8 cellular contexts compared by ENCODE assay signal in the genomic region with DNA sequence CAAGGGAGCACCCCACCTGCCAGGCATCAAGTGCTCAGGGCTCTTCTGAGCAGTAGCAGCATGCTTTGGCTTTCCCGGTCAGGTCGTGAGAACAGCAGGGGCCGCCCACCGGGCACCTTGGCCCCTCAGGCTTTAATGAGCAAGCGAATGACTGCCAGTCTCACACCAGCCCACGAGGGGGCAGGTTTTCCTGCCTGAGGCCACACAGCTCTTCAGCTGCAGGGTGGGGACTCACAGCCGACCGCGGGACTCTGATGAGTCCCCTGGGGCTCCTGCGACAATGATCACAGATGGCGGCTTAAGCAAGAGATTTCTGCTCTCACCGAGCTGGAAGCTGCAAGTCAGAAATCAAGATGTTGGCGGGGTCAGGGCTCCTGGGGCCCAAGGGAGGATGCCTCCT. TPM values are rescaled to one million over a fixed set of nuclear protein-coding genes. Genes with fewer than 3 reads are reported as not detected.
A peak's percentile ranks its signal among the peaks of the same experiment; 100 is the strongest.
DNase-seq lines count a peak whose midpoint lies in the region; ATAC-seq, FAIRE-seq and TF ChIP-seq lines count a peak whose summit lies in the region.

No MANE protein-coding gene starts in this region.

- H3K4me2 ChIP-seq in endothelial cell of umbilical vein (ENCODE audit: insufficient read depth, low read length) = no peak overlapping the region

- peak; percentile 31 for FAIRE-seq in endothelial cell of umbilical vein (lab: Jason Lieb, UNC)

- BruUV-seq in endothelial cell of umbilical vein (replicated peaks; lab: Mats Ljungman, UMichigan) = no TSS peak

- no peaks in the 10 kb centered on the region for H3K79me2 ChIP-seq in endothelial cell of umbilical vein (ENCODE audit: control insufficient read depth, insufficient read depth, low read length)

- H4K20me1 ChIP-seq in endothelial cell of umbilical vein (replicated peaks; ENCODE audit: control insufficient read depth, extremely low read depth, insufficient read depth, low read length) = no peaks in the 10 kb centered on the region

- H3K4me1 ChIP-seq in endothelial cell of umbilical vein (ENCODE audit: control insufficient read depth, extremely low read depth, insufficient read depth, low read length) = no peaks in the 10 kb centered on the region

- H3K36me3 Mint-ChIP-seq in stimulated activated effector memory CD8-positive, alpha-beta T cell treated with anti-CD3 and anti-CD28 coated beads, Interleukin-12 subunit alpha, Interleukin-12 subunit beta, amount 100 ng/mL, for 72 hours = no peaks in the 10 kb centered on the region

- TF ChIP-seq CTCF in AG04450 (IDR thresholded peaks at IDR 0.05; ENCODE audit: low read depth, low read length) (peak; percentile 60), GM12873 (IDR thresholded peaks at IDR 0.05; ENCODE audit: insufficient read depth, low read depth, low read length, missing control alignments) (peak; percentile 65), endothelial cell of umbilical vein (IDR thresholded peaks at IDR 0.05; ENCODE audit: extremely low read depth in 1 of 2, insufficient read depth in 1 of 2, low read depth in 1 of 2, low read length in 2 of 2) (peak; percentile 49 to 64)

- peaks cover 6% of the 10 kb centered on the region for H3K4me1 Mint-ChIP-seq in stimulated activated effector memory CD8-positive, alpha-beta T cell treated with anti-CD3 and anti-CD28 coated beads, Interleukin-12 subunit alpha, Interleukin-12 subunit beta, amount 100 ng/mL, for 72 hours

- CTCF ChIA-PET in AG04450 (lab: Charles Lee) (interaction anchor here (0.7 to 1.4 kb wide), 5 partner anchors 15 to 197 kb away, joined by 3 to 4 read pairs (median 3); no protein-coding TSS in a partner anchor), endothelial cell of umbilical vein (lab: Charles Lee) (interaction anchor here (0.9 to 3.8 kb wide), 9 partner anchors 9 to 478 kb away, joined by 3 to 20 read pairs (median 4); no protein-coding TSS in a partner anchor)

- TF ChIP-seq POLR2A in endothelial cell of umbilical vein (IDR thresholded peaks at IDR 0.05; ENCODE audit: low read depth, low read length) = no peak

- H3K9me3 Mint-ChIP-seq in stimulated activated effector memory CD8-positive, alpha-beta T cell treated with anti-CD3 and anti-CD28 coated beads, Interleukin-12 subunit alpha, Interleukin-12 subunit beta, amount 100 ng/mL, for 72 hours = no peaks in the 10 kb centered on the region

- H3K9me3 ChIP-seq in AG04450 (ENCODE audit: control insufficient read depth, insufficient read depth, low read length) = no peaks in the 10 kb centered on the region
- H3K9me3 ChIP-seq in endothelial cell of umbilical vein (replicated peaks; ENCODE audit: control insufficient read depth, insufficient read depth, low read length) = no peaks in the 10 kb centered on the region

- H2AFZ ChIP-seq in endothelial cell of umbilical vein (ENCODE audit: low read depth, low read length) = no peak overlapping the region

- no peak overlapping the region for H3K27ac Mint-ChIP-seq in stimulated activated effector memory CD8-positive, alpha-beta T cell treated with anti-CD3 and anti-CD28 coated beads, Interleukin-12 subunit alpha, Interleukin-12 subunit beta, amount 100 ng/mL, for 72 hours

- H3K9me1 ChIP-seq in endothelial cell of umbilical vein (replicated peaks; ENCODE audit: control insufficient read depth, extremely low read depth, insufficient read depth, low read length) = no peaks in the 10 kb centered on the region

- DNase-seq in AG04450 (ENCODE audit: low read depth, low spot score) = no peak
- peak; percentile 35 for DNase-seq in NCI-H526 treated with DMSO at 0.1 percent for 48 hours (lab: John Stamatoyannopoulos, UW)
- DNase-seq in endothelial cell of umbilical vein (ENCODE audit: low read depth, low spot score) = peak; percentile 14
- no peak for DNase-seq in stimulated activated effector memory CD8-positive, alpha-beta T cell treated with anti-CD3 and anti-CD28 coated beads, Interleukin-12 subunit alpha, Interleukin-12 subunit beta, amount 100 ng/mL, for 72 hours (ENCODE audit: low spot score in 2 of 2)
- DNase-seq in central memory CD4-positive, alpha-beta T cell = no peak
- DNase-seq in SIG-M5 (lab: John Stamatoyannopoulos, UW) = no peak

- H3K36me3 ChIP-seq in endothelial cell of umbilical vein (ENCODE audit: control insufficient read depth in 2 of 2, extremely low read depth in 1 of 2, insufficient read depth in 2 of 2, low read length in 2 of 2) = no peaks in the 10 kb centered on the region

- H3K27ac ChIP-seq in AG04450 (ENCODE audit: low read depth, low read length) (no peak overlapping the region), endothelial cell of umbilical vein (ENCODE audit: insufficient read depth, low read depth, low read length) (no peak overlapping the region)

- H3K4me3 ChIP-seq in AG04450 (ENCODE audit: low read depth, low read length) = no peak overlapping the region
- no peak overlapping the region for H3K4me3 ChIP-seq in endothelial cell of umbilical vein (replicated peaks in 1 of 3; ENCODE audit: insufficient read depth in 1 of 3, low read depth in 1 of 3, low read length in 3 of 3)

- POLR2A ChIA-PET in AG04450 (lab: Yijun Ruan, JAX) = no interaction called here
- POLR2A ChIA-PET in endothelial cell of umbilical vein (lab: Charles Lee) = interaction anchor here (0.6 kb wide), 1 partner anchor 1162 kb away, joined by 4 read pairs; no protein-coding TSS in a partner anchor

- ATAC-seq in stimulated activated effector memory CD8-positive, alpha-beta T cell treated with anti-CD3 and anti-CD28 coated beads, Interleukin-12 subunit alpha, Interleukin-12 subunit beta, amount 100 ng/mL, for 72 hours = peak; percentile 40
- ATAC-seq in HG03469 (IDR thresholded peaks at IDR 0.05; ENCODE audit: unreplicated experiment) = no peak

- intact Hi-C loops in endothelial cell of umbilical vein (cut with micrococcal nuclease) = loop anchor here (10.0 kb wide), 1 partner anchor 477 kb away; no protein-coding TSS in a partner anchor

- no peak overlapping the region for H3K4me3 Mint-ChIP-seq in stimulated activated effector memory CD8-positive, alpha-beta T cell treated with anti-CD3 and anti-CD28 coated beads, Interleukin-12 subunit alpha, Interleukin-12 subunit beta, amount 100 ng/mL, for 72 hours

- dilution Hi-C loops in endothelial cell of umbilical vein (cut with MboI; ENCODE audit: extremely low pct_ligation_motif_present, low sequenced_read_pairs) = no loop called here

- H3K27me3 ChIP-seq in AG04450 (ENCODE audit: control insufficient read depth, insufficient read depth, low read length) = peaks cover 56% of the 10 kb centered on the region
- H3K27me3 ChIP-seq in endothelial cell of umbilical vein (ENCODE audit: control insufficient read depth in 2 of 2, insufficient read depth in 2 of 2, low read length in 2 of 2) = peaks cover 22 to 24% of the 10 kb centered on the region in 2 experiments

- no peak overlapping the region for H3K9ac ChIP-seq in endothelial cell of umbilical vein (replicated peaks; ENCODE audit: extremely low read depth, insufficient read depth, low read length)

TF ChIP-seq in endothelial cell of umbilical vein, 7 proteins besides CTCF, POLR2A, EP300 and RAD21 (continues in another document):
- no peak for TF ChIP-seq POLR2AphosphoS5 (IDR thresholded peaks at IDR 0.05; ENCODE audit: insufficient read depth, low read depth, low read length)
- TF ChIP-seq FOS (IDR thresholded peaks at IDR 0.05; ENCODE audit: borderline replicate concordance, insufficient read depth, low read length) = no peak
- TF ChIP-seq MYC (IDR thresholded peaks at IDR 0.05; ENCODE audit: low read depth, low read length) = no peak
- no peak for TF ChIP-seq JUN (IDR thresholded peaks at IDR 0.05; ENCODE audit: borderline replicate concordance, insufficient read depth, insufficient read length, low read depth)
- TF ChIP-seq EZH2 (IDR thresholded peaks at IDR 0.05; ENCODE audit: borderline replicate concordance, low read depth, low read length, severe bottlenecking) = no peak
- no peak for TF ChIP-seq GATA2 (IDR thresholded peaks at IDR 0.05; ENCODE audit: insufficient read depth, insufficient read length, low read depth, low read length)

RNA-seq across cellular contexts. Expression of gene FGF19, which starts 14.3 kb away (rescaled TPM):
- polyA plus RNA-seq in AG04450 (2011; rRNA removed) = not detected in 2 replicates
- not detected in 2 replicates for polyA minus RNA-seq in AG04450 (2011; rRNA and poly(A)+ RNA removed)
- not detected in 2 replicates for total RNA-seq in endothelial cell of umbilical vein
- 0.03 TPM in 1 of 2 replicates, not detected in the other for polyA plus RNA-seq in endothelial cell of umbilical vein
- polyA plus RNA-seq in endothelial cell of umbilical vein (2011; cell fraction: cytosol; rRNA removed) = not detected in 2 replicates
- polyA plus RNA-seq in endothelial cell of umbilical vein (2011; cell fraction: nucleus; rRNA removed) = not detected in 2 replicates
- polyA plus RNA-seq in endothelial cell of umbilical vein (2012) = not detected in 2 replicates
- polyA minus RNA-seq in endothelial cell of umbilical vein = not detected in 2 replicates
- polyA minus RNA-seq in endothelial cell of umbilical vein (2011; cell fraction: cytosol; rRNA and poly(A)+ RNA removed) = 0.41 TPM
- not detected in 2 replicates for polyA minus RNA-seq in endothelial cell of umbilical vein (2011; cell fraction: nucleus; rRNA and poly(A)+ RNA removed)

RNA-seq across cellular contexts. Expression of gene LTO1, which starts 43.0 kb away (rescaled TPM):
- polyA plus RNA-seq in AG04450 (2011; rRNA removed) (15.7 and 18.3 TPM in 2 replicates), endothelial cell of umbilical vein (22.1 and 26.8 TPM in 2 replicates)
- 8.3 and 10.1 TPM in 2 replicates for polyA minus RNA-seq in AG04450 (2011; rRNA and poly(A)+ RNA removed)
- 27.3 and 30.9 TPM in 2 replicates for total RNA-seq in endothelial cell of umbilical vein
- polyA plus RNA-seq in endothelial cell of umbilical vein (2011; cell fraction: cytosol; rRNA removed) = 19.8 and 23.3 TPM in 2 replicates
- polyA plus RNA-seq in endothelial cell of umbilical vein (2011; cell fraction: nucleus; rRNA removed) = 47.9 and 48.3 TPM in 2 replicates
- 19.3 and 22.6 TPM in 2 replicates for polyA plus RNA-seq in endothelial cell of umbilical vein (2012)
- polyA minus RNA-seq in endothelial cell of umbilical vein = 17.2 and 22.0 TPM in 2 replicates
- polyA minus RNA-seq in endothelial cell of umbilical vein (2011; cell fraction: cytosol; rRNA and poly(A)+ RNA removed) = 12.4 TPM
- polyA minus RNA-seq in endothelial cell of umbilical vein (2011; cell fraction: nucleus; rRNA and poly(A)+ RNA removed) = 25.4 and 26.6 TPM in 2 replicates

RNA-seq across cellular contexts. Expression of gene FGF4, which starts 57.0 kb away (rescaled TPM):
- polyA plus RNA-seq in AG04450 (2011; rRNA removed) (not detected in 2 replicates), endothelial cell of umbilical vein (not detected in 2 replicates)
- polyA minus RNA-seq in AG04450 (2011; rRNA and poly(A)+ RNA removed) = not detected in 2 replicates
- not detected in 2 replicates for total RNA-seq in endothelial cell of umbilical vein
- polyA plus RNA-seq in endothelial cell of umbilical vein (2011; cell fraction: cytosol; rRNA removed) = not detected in 2 replicates
- not detected in 2 replicates for polyA plus RNA-seq in endothelial cell of umbilical vein (2011; cell fraction: nucleus; rRNA removed)
- not detected in 2 replicates for polyA plus RNA-seq in endothelial cell of umbilical vein (2012)
- not detected in 2 replicates for polyA minus RNA-seq in endothelial cell of umbilical vein
- not detected for polyA minus RNA-seq in endothelial cell of umbilical vein (2011; cell fraction: cytosol; rRNA and poly(A)+ RNA removed)
- polyA minus RNA-seq in endothelial cell of umbilical vein (2011; cell fraction: nucleus; rRNA and poly(A)+ RNA removed) = not detected in 2 replicates

Comparison
In these comparisons a context has a peak if more than half of its experiments do, and no peak if none do; other contexts are left out.
1. DNase-seq: peak in NCI-H526 treated with DMSO at 0.1 percent for 48 hours (single experiment) and endothelial cell of umbilical vein (single experiment); none in AG04450 (single experiment), stimulated activated effector memory CD8-positive, alpha-beta T cell treated with anti-CD3 and anti-CD28 coated beads, Interleukin-12 subunit alpha, Interleukin-12 subunit beta, amount 100 ng/mL, for 72 hours (0 of 2), central memory CD4-positive, alpha-beta T cell (single experiment) and SIG-M5 (single experiment).
2. Peak in every context shown above with its lines, with median percentiles within 50 percentile points of each other: CTCF ChIP-seq.